In the genomic region with DNA sequence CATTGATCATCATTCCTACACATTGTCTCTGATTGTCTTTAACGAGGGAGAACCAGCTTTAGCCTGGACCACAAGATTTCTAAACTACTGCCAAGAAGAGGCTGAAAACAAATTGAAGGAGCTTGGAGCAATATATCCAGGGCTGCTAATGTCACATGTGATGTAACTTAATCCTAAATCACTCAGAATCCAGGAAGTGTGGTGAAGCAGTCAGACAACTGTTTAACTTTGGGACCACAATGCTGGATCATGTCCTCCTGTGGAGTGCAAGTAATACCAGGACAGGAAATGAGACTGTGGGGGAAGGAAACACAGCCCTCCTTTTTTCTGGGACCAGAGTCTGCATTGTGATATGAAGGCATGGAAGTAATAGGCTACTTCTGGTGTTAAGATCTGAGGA, we compare ENCODE assay signal across 13 cellular contexts.
DNase-seq lines count a peak whose midpoint lies in the region; TF ChIP-seq lines count a peak whose summit lies in the region.
"Had no signal": no experiment of that assay in that cellular context is flagged by ENCODE, and none has a peak within 500 bp of the region (broad histone marks: within the 10 kb centered on the region; RNA-seq: fewer than 3 reads in every experiment).

No MANE protein-coding gene starts in this region.

- H3K9me2 ChIP-seq in Loucy (replicated peaks; ENCODE audit: low read depth, low read length): no peaks in the 10 kb centered on the region

- H3K4me2 ChIP-seq in Loucy (ENCODE audit: low read depth, low read length, poor library complexity, severe bottlenecking): peak overlapping the region; percentile 9

- peak; percentile 20 for DNase-seq in AG08395 (ENCODE audit: low spot score)
- peak; percentile 68 for DNase-seq in astrocyte of the spinal cord (ENCODE audit: low read depth, low spot score)
- peak; percentile 28 for DNase-seq in kidney tubule cell (ENCODE audit: low spot score)
- no peak for DNase-seq in stimulated activated CD8-positive, alpha-beta memory T cell treated with anti-CD3 and anti-CD28 coated beads, Interleukin-4, amount 100 ng/mL, for 48 hours
- no peak for DNase-seq in superior temporal gyrus (ENCODE audit: extremely low spot score)
- no peak for DNase-seq in HK-2 (ENCODE audit: unreplicated experiment)
- no peak for DNase-seq in NCI-H345 (lab: John Stamatoyannopoulos, UW)
- DNase-seq: activated CD4-positive, CD25-positive, alpha-beta regulatory T cell treated with anti-CD3 and anti-CD28 coated beads, Interleukin-2, amount 50 U/mL, for 72 hours; activated T-cell treated with anti-CD3 and anti-CD28 coated beads, Interleukin-2, amount 50 U/mL, for 72 hours; NCI-H526; upper lobe of left lung had no signal

- no peaks in the 10 kb centered on the region for H3F3A ChIP-seq in Loucy (ENCODE audit: low read depth)

- H3K4me1 ChIP-seq in Loucy (ENCODE audit: insufficient read depth, low read length, poor library complexity, severe bottlenecking): peaks cover 27% of the 10 kb centered on the region
- H3K4me1 ChIP-seq: upper lobe of left lung had no signal

- H3K4me3 ChIP-seq in Loucy (ENCODE audit: low read length, poor library complexity, severe bottlenecking) (no peak overlapping the region), astrocyte of the spinal cord (ENCODE audit: low read depth, low read length) (no peak overlapping the region)
- H3K4me3 ChIP-seq: SK-N-MC, upper lobe of left lung had no signal

- H3K79me2 ChIP-seq in Loucy (ENCODE audit: insufficient read depth, low read length): no peaks in the 10 kb centered on the region

- H4K20me1 ChIP-seq in Loucy (ENCODE audit: insufficient read depth, low read length, poor library complexity, severe bottlenecking): no peaks in the 10 kb centered on the region

- TF ChIP-seq CTCF in Loucy (conservative IDR thresholded peaks at IDR 0.05; ENCODE audit: low read length) (no peak), astrocyte of the spinal cord (IDR thresholded peaks at IDR 0.05; ENCODE audit: low read depth, low read length) (no peak)

- in situ Hi-C loops in astrocyte of the spinal cord (cut with HindIII; ENCODE audit: low sequenced_read_pairs): no loop called here

- H2AFZ ChIP-seq in Loucy (ENCODE audit: low read length): peak overlapping the region; percentile 87

- H3K9ac ChIP-seq in Loucy (ENCODE audit: low read depth, low read length, poor library complexity, severe bottlenecking): peak overlapping the region; percentile 0

- no peaks in the 10 kb centered on the region for H3K27me3 ChIP-seq in Loucy (ENCODE audit: insufficient read depth, low read length, poor library complexity, severe bottlenecking)
- H3K27me3 ChIP-seq: upper lobe of left lung had no signal

- H3K36me3 ChIP-seq in Loucy (ENCODE audit: insufficient read depth, low read length): no peaks in the 10 kb centered on the region
- H3K36me3 ChIP-seq: upper lobe of left lung had no signal

- peaks cover 20% of the 10 kb centered on the region for H3K9me3 ChIP-seq in Loucy (ENCODE audit: insufficient read depth, low read depth, low read length)

Comparison
In these comparisons a context has a peak if more than half of its experiments do, and no peak if none do; other contexts are left out.
1. DNase-seq: peak in AG08395 (single experiment), astrocyte of the spinal cord (single experiment) and kidney tubule cell (single experiment); none in stimulated activated CD8-positive, alpha-beta memory T cell treated with anti-CD3 and anti-CD28 coated beads, Interleukin-4, amount 100 ng/mL, for 48 hours (single experiment), superior temporal gyrus (single experiment), HK-2 (single experiment) and NCI-H345 (single experiment).